ENCODE assay signal across 8 cellular contexts in the genomic region with DNA sequence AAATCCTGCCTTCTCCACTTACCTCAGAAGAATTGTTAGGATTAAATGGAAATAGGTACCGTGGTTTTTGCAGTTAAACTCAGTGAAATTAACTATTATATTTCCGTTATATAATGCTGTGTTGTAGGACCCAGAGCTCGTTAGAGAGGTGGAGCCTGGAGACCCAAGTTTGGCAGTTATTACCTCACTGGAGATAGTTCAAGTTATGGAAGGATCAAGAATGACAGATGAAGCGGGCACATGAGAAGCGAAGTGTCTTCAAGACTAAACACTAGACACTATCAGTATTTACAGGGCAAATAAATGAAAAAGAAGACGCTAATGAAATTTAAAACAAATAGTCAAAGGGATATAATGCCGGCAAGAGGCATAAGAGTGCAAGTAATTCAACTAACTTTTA. TPM values are rescaled to one million over a fixed set of nuclear protein-coding genes. Genes with fewer than 3 reads are reported as not detected.
DNase-seq lines count a peak whose midpoint lies in the region; ATAC-seq and TF ChIP-seq lines count a peak whose summit lies in the region.

No MANE protein-coding gene starts in this region.

- H3K4me1 ChIP-seq in Caco-2 (peaks cover 14% of the 10 kb centered on the region; the same call in 1 of the 2 replicates), NT2/D1 (ENCODE audit: insufficient read depth, insufficient read length) (no peaks in the 10 kb centered on the region), neuron (ENCODE audit: insufficient read depth, low read length) (peaks cover 6% of the 10 kb centered on the region)

- H3K27me3 ChIP-seq in Caco-2 (replicated peaks; ENCODE audit: control insufficient read depth, insufficient read depth, low read length) (no peaks in the 10 kb centered on the region), NT2/D1 (ENCODE audit: insufficient read depth, insufficient read length) (no peaks in the 10 kb centered on the region), neuron (ENCODE audit: insufficient read depth, low read length) (no peaks in the 10 kb centered on the region)

- H2AFZ ChIP-seq in neuron (ENCODE audit: low read depth, low read length) = peak overlapping the region; percentile 90

- ATAC-seq in effector memory CD8-positive, alpha-beta T cell (replicated peaks) = no peak

- CTCF ChIA-PET in Caco-2 (lab: Charles Lee) = no interaction called here

- TF ChIP-seq CTCF in Caco-2 (IDR thresholded peaks at IDR 0.05; ENCODE audit: insufficient read depth in 1 of 2, low read depth in 1 of 2, low read length in 1 of 2, severe bottlenecking in 1 of 2, unreplicated experiment in 1 of 2) = no peak

- H3K36me3 Mint-ChIP-seq in Caco-2 (ENCODE audit: insufficient read depth, unreplicated experiment) = peaks cover 12% of the 10 kb centered on the region
- H3K36me3 Mint-ChIP-seq in effector memory CD8-positive, alpha-beta T cell (ENCODE audit: insufficient read depth) = peaks cover 17% of the 10 kb centered on the region

- peak overlapping the region; percentile 100 for H3K27ac Mint-ChIP-seq in Caco-2 (ENCODE audit: unreplicated experiment)
- H3K27ac Mint-ChIP-seq in effector memory CD8-positive, alpha-beta T cell = peak overlapping the region; percentile 100

- H3K9me3 ChIP-seq in Caco-2 = no peaks in the 10 kb centered on the region
- H3K9me3 ChIP-seq in NT2/D1 (ENCODE audit: insufficient read depth, low read length) = no peaks in the 10 kb centered on the region
- H3K9me3 ChIP-seq in neuron (ENCODE audit: low read length) = no peaks in the 10 kb centered on the region

- peak overlapping the region; percentile 96 for H3K9ac ChIP-seq in NT2/D1 (ENCODE audit: insufficient read length, low read depth)

- H3K4me1 Mint-ChIP-seq in Caco-2 (ENCODE audit: low read depth, unreplicated experiment) = peaks cover 21% of the 10 kb centered on the region
- peaks cover 34 to 47% of the 10 kb centered on the region in 2 donors for H3K4me1 Mint-ChIP-seq in effector memory CD8-positive, alpha-beta T cell (ENCODE audit: low read depth in 2 of 2)

- H3K4me3 ChIP-seq in Caco-2 (ENCODE audit: low read depth, low read length) (peak overlapping the region; percentile 81), NT2/D1 (ENCODE audit: insufficient read length, low read depth) (peak overlapping the region; percentile 99), neuron (ENCODE audit: low read length) (peak overlapping the region; percentile 94)

- intact Hi-C loops in Caco-2 (cut with micrococcal nuclease; ENCODE audit: unreplicated experiment) = no loop called here

- no peak for DNase-seq in Caco-2
- DNase-seq in NT2/D1 (ENCODE audit: low read depth, low spot score) = no peak
- DNase-seq in effector memory CD8-positive, alpha-beta T cell = no peak
- no peak for DNase-seq in NCI-H1092 treated with DMSO at 0.1 percent for 48 hours (lab: John Stamatoyannopoulos, UW)
- DNase-seq in stimulated activated naive CD4-positive, alpha-beta T cell treated with Interleukin-2 at 50 U/mL for 16 hours (lab: John Stamatoyannopoulos, UW) = no peak
- DNase-seq in activated gamma-delta T cell treated with Interleukin-2 at 50 U/mL for 16 hours = no peak
- no peak for DNase-seq in stimulated activated CD8-positive, alpha-beta memory T cell treated with anti-CD3 and anti-CD28 coated beads, Interleukin-4, amount 100 ng/mL, for 48 hours

- no peaks in the 10 kb centered on the region for H3K9me3 Mint-ChIP-seq in Caco-2 (ENCODE audit: unreplicated experiment)
- no peaks in the 10 kb centered on the region for H3K9me3 Mint-ChIP-seq in effector memory CD8-positive, alpha-beta T cell

- H3K27me3 Mint-ChIP-seq in Caco-2 (ENCODE audit: insufficient read depth, unreplicated experiment) = no peaks in the 10 kb centered on the region
- no peaks in the 10 kb centered on the region for H3K27me3 Mint-ChIP-seq in effector memory CD8-positive, alpha-beta T cell

- TSS peak; percentile 53 for BruUV-seq in Caco-2 (replicated peaks; lab: Mats Ljungman, UMichigan)

- no peaks in the 10 kb centered on the region for H3K36me3 ChIP-seq in Caco-2 (ENCODE audit: control insufficient read depth, insufficient read depth, low read length)
- H3K36me3 ChIP-seq in NT2/D1 (ENCODE audit: insufficient read depth, insufficient read length, low read length) = peaks cover 13% of the 10 kb centered on the region
- H3K36me3 ChIP-seq in neuron (ENCODE audit: insufficient read depth, low read length) = no peaks in the 10 kb centered on the region

- peak overlapping the region; percentile 95 for H3K4me3 Mint-ChIP-seq in Caco-2 (ENCODE audit: unreplicated experiment)
- H3K4me3 Mint-ChIP-seq in effector memory CD8-positive, alpha-beta T cell = peak overlapping the region; percentile 98 to 100

- POLR2A ChIA-PET in Caco-2 (lab: Charles Lee) = no interaction called here

RNA-seq across cellular contexts. Expression of a gene that starts 0.9 kb away (rescaled TPM):
- 20.3 and 20.5 TPM in 2 replicates for total RNA-seq in Caco-2 (2022)
